Comparison of ENCODE assay signal across 18 cellular contexts in the genomic region with DNA sequence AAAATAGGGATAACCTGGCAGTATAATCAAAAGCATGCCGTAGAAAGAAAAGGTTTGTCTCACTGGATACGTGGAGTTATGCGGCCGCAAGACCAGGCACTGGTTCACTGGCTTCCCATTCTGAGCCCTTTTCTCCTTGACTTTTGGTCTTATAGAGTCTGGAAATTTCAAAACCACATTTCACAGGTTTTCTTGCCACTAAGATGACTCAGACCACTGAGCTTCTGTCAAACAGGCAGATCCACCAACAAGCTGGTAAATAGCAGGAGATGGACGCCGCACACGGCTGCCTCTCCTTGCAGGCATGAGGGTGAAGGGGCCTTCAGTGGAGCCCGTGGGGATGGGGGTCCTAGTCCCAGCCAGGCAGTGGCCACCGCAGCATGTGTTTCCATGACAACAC. TPM values are rescaled to one million over a fixed set of nuclear protein-coding genes. Genes with fewer than 3 reads are reported as not detected.
DNase-seq lines count a peak whose midpoint lies in the region; ATAC-seq, FAIRE-seq and TF ChIP-seq lines count a peak whose summit lies in the region.
"Had no signal": no experiment of that assay in that cellular context is flagged by ENCODE, and none has a peak within 500 bp of the region (broad histone marks: within the 10 kb centered on the region; RNA-seq: fewer than 3 reads in every experiment).

No MANE protein-coding gene starts in this region.

- no peak overlapping the region; the same call in 1 of the 2 replicates for H2AK5ac ChIP-seq in IMR-90 (ENCODE audit: low read depth, low read length)

- dilution Hi-C loops in IMR-90 (cut with HindIII; ENCODE audit: low sequenced_read_pairs, unreplicated experiment) = no loop called here

- H3K4me3 Mint-ChIP-seq in astrocyte (ENCODE audit: unreplicated experiment) = no peak overlapping the region
- H3K4me3 Mint-ChIP-seq: activated CD8-positive, alpha-beta T cell treated with anti-CD3 and anti-CD28 coated beads for 36 hours; type B pancreatic cell had no signal

- no peak for FAIRE-seq in astrocyte (lab: Jason Lieb, UNC)
- FAIRE-seq: GM12878, pancreas had no signal

- no peaks in the 10 kb centered on the region for H3K9me1 ChIP-seq in IMR-90 (ENCODE audit: insufficient read depth, low read length)

- no peak overlapping the region for H3K14ac ChIP-seq in IMR-90 (replicated peaks; ENCODE audit: low read depth, low read length)

- H2AK9ac ChIP-seq in IMR-90 (replicated peaks; ENCODE audit: low read depth, low read length, poor library complexity) = no peak overlapping the region

- no peak overlapping the region for H4K5ac ChIP-seq in IMR-90 (ENCODE audit: low read depth, low read length)

- no peak overlapping the region for H3K56ac ChIP-seq in IMR-90 (ENCODE audit: extremely low read depth, insufficient read depth, low read length)

- no peak overlapping the region for H3K4ac ChIP-seq in IMR-90 (ENCODE audit: low read depth, low read length)

- TF ChIP-seq CTCF in IMR-90 (conservative IDR thresholded peaks at IDR 0.05; ENCODE audit: low read depth, low read length) (no peak), astrocyte (IDR thresholded peaks at IDR 0.05; ENCODE audit: insufficient read depth, low read depth, low read length) (no peak)

- peak; percentile 56 for DNase-seq in ACHN
- peak; percentile 20 for DNase-seq in IMR-90
- peak; percentile 72 for DNase-seq in astrocyte (ENCODE audit: low read depth)
- DNase-seq in glomerular visceral epithelial cell (ENCODE audit: extremely low spot score) = peak; percentile 91
- no peak for DNase-seq in NOMO-1 treated with DMSO at 0.1 percent for 48 hours (lab: John Stamatoyannopoulos, UW; ENCODE audit: unreplicated experiment)
- DNase-seq in NCI-H524 (lab: John Stamatoyannopoulos, UW) = no peak
- DNase-seq in NCI-H510A (lab: John Stamatoyannopoulos, UW) = no peak
- DNase-seq: activated CD8-positive, alpha-beta T cell treated with anti-CD3 and anti-CD28 coated beads for 36 hours; erythroblast; NCI-H1092 treated with DMSO at 0.1 percent for 48 hours; pancreas had no signal

- no peaks in the 10 kb centered on the region for H3K27me3 Mint-ChIP-seq in astrocyte (ENCODE audit: low read depth, unreplicated experiment)
- H3K27me3 Mint-ChIP-seq: activated CD8-positive, alpha-beta T cell treated with anti-CD3 and anti-CD28 coated beads for 36 hours; type B pancreatic cell had no signal

- no peaks in the 10 kb centered on the region for H3K36me3 Mint-ChIP-seq in astrocyte (ENCODE audit: low read depth, unreplicated experiment)

- no peak overlapping the region for H4K91ac ChIP-seq in IMR-90 (ENCODE audit: insufficient read depth, low read depth, low read length)

- ATAC-seq in IMR-90 (ENCODE audit: low read depth) (no peak; the same call in 1 of the 2 replicates), HG03521 (IDR thresholded peaks at IDR 0.05; ENCODE audit: unreplicated experiment) (no peak)
- ATAC-seq: activated CD8-positive, alpha-beta T cell treated with anti-CD3 and anti-CD28 coated beads for 36 hours; GM12878; pancreas had no signal

- H3K79me1 ChIP-seq in IMR-90 (ENCODE audit: low read depth in 1 of 2, low read length in 2 of 2) = no peaks in the 10 kb centered on the region

- no peak overlapping the region for H4K8ac ChIP-seq in IMR-90 (ENCODE audit: low read depth in 2 of 2, low read length in 2 of 2)

- no TSS peak for BruUV-seq in IMR-90 (replicated peaks; lab: Mats Ljungman, UMichigan)

- CTCF ChIA-PET in IMR-90 (lab: Yijun Ruan, JAX) = no interaction called here

- H3K4me2 ChIP-seq in IMR-90 (ENCODE audit: low read depth, low read length) = no peak overlapping the region
- H3K4me2 ChIP-seq in astrocyte (ENCODE audit: low read length) = peak overlapping the region; percentile 42
- H3K4me2 ChIP-seq: hepatocyte had no signal

- H2AFZ ChIP-seq in IMR-90 (replicated peaks; ENCODE audit: low read length, poor library complexity) = peak overlapping the region; percentile 61
- H2AFZ ChIP-seq in astrocyte (ENCODE audit: low read depth, low read length) = no peak overlapping the region
- H2AFZ ChIP-seq: hepatocyte had no signal

- H3K9ac ChIP-seq in IMR-90 (ENCODE audit: low read depth, low read length) = no peak overlapping the region
- H3K9ac ChIP-seq in astrocyte (ENCODE audit: low read length) = no peak overlapping the region

- H4K20me1 ChIP-seq in IMR-90 (ENCODE audit: insufficient read depth, low read length) = no peaks in the 10 kb centered on the region
- no peaks in the 10 kb centered on the region for H4K20me1 ChIP-seq in astrocyte (ENCODE audit: insufficient read depth, low read length)

- H2BK20ac ChIP-seq in IMR-90 (ENCODE audit: low read depth, low read length) = no peak overlapping the region

- in situ Hi-C loops in ACHN (cut with HindIII; ENCODE audit: low pct_ligation_motif_present, low pct_unique_long_range_greater_than_20kb, low sequenced_read_pairs) (no loop called here), IMR-90 (cut with MboI; ENCODE audit: low sequenced_read_pairs) (no loop called here)

- intact Hi-C loops in IMR-90 (cut with micrococcal nuclease) = no loop called here

- H3K4me1 Mint-ChIP-seq in astrocyte (ENCODE audit: low read depth, unreplicated experiment) = peaks cover 4% of the 10 kb centered on the region

- H3K36me3 ChIP-seq in IMR-90 (ENCODE audit: control insufficient read depth, insufficient read depth, low read length) (no peaks in the 10 kb centered on the region), astrocyte (ENCODE audit: insufficient read depth, low read length) (no peaks in the 10 kb centered on the region)
- H3K36me3 ChIP-seq: pancreas had no signal

- H3K27me3 ChIP-seq in IMR-90 (ENCODE audit: control insufficient read depth, insufficient read depth, low read length) (no peaks in the 10 kb centered on the region), astrocyte (ENCODE audit: insufficient read depth, low read length) (no peaks in the 10 kb centered on the region)
- H3K27me3 ChIP-seq: hepatocyte, pancreas had no signal

- no peak overlapping the region for H3K18ac ChIP-seq in IMR-90 (ENCODE audit: low read depth, low read length)

- H2BK15ac ChIP-seq in IMR-90 (ENCODE audit: low read depth, low read length) = no peak overlapping the region

- H3K9me3 Mint-ChIP-seq in astrocyte (ENCODE audit: unreplicated experiment) = no peaks in the 10 kb centered on the region

- no peak for TF ChIP-seq POLR2A in IMR-90 (IDR thresholded peaks at IDR 0.05; ENCODE audit: low read depth, low read length)

- no peak overlapping the region for H2BK5ac ChIP-seq in IMR-90 (ENCODE audit: low read depth, low read length, poor library complexity, severe bottlenecking)

- H3K27ac ChIP-seq in IMR-90 (ENCODE audit: insufficient read depth, low read length) (no peak overlapping the region), astrocyte (ENCODE audit: low read depth, low read length) (no peak overlapping the region)
- H3K27ac ChIP-seq: coronary artery, hepatocyte, pancreas, skin epidermis, VCaP had no signal

- H3K23ac ChIP-seq in IMR-90 (ENCODE audit: low read depth, low read length) = no peak overlapping the region

- H3K4me1 ChIP-seq in IMR-90 (ENCODE audit: control insufficient read depth, insufficient read depth, low read length) (no peaks in the 10 kb centered on the region), astrocyte (ENCODE audit: insufficient read depth, low read length) (no peaks in the 10 kb centered on the region)
- H3K4me1 ChIP-seq: pancreas had no signal

- H3K9me3 ChIP-seq in IMR-90 (ENCODE audit: control insufficient read depth, insufficient read depth, low read length) = no peaks in the 10 kb centered on the region
- no peaks in the 10 kb centered on the region for H3K9me3 ChIP-seq in astrocyte (ENCODE audit: insufficient read depth, low read depth, low read length)
- H3K9me3 ChIP-seq: pancreas had no signal

- 100% methylated on average over 1 of the region's 9 CpGs; no CpG with 5 or more reads in 1 of the 2 experiments for WGBS in IMR-90 (ENCODE audit: extremely low coverage in 2 of 2, insufficient read length in 1 of 2), 2 experiments

- POLR2A ChIA-PET in IMR-90 (lab: Charles Lee; ENCODE audit: unreplicated experiment) = no interaction called here

- no peak overlapping the region for H2BK120ac ChIP-seq in IMR-90 (ENCODE audit: low read depth, low read length)

- TF ChIP-seq RAD21 in IMR-90 (IDR thresholded peaks at IDR 0.05; ENCODE audit: low read length) = no peak

- no peak overlapping the region for H3K27ac Mint-ChIP-seq in astrocyte (ENCODE audit: unreplicated experiment)
- H3K27ac Mint-ChIP-seq: activated CD8-positive, alpha-beta T cell treated with anti-CD3 and anti-CD28 coated beads for 36 hours; type B pancreatic cell had no signal

- no peaks in the 10 kb centered on the region for H3K79me2 ChIP-seq in astrocyte (ENCODE audit: insufficient read depth, low read length)
- H3K79me2 ChIP-seq: hepatocyte had no signal

- H3K4me3 ChIP-seq in IMR-90 (ENCODE audit: insufficient read depth, low read depth, low read length) = no peak overlapping the region
- no peak overlapping the region for H3K4me3 ChIP-seq in astrocyte (ENCODE audit: insufficient read depth, low read depth, low read length)
- H3K4me3 ChIP-seq: coronary artery, GM12878, hepatocyte, pancreas, skin epidermis had no signal

TF ChIP-seq in IMR-90, 13 proteins besides CTCF, POLR2A, EP300 and RAD21 (continues in another document):
- no peak for TF ChIP-seq RCOR1 (IDR thresholded peaks at IDR 0.05; ENCODE audit: insufficient replicate concordance, low read length)
- no peak for TF ChIP-seq NFE2L2 (IDR thresholded peaks at IDR 0.05; ENCODE audit: low read depth, low read length)
- TF ChIP-seq FOS (IDR thresholded peaks at IDR 0.05; ENCODE audit: low read depth, low read length) = no peak
- no peak for TF ChIP-seq SMC3 (IDR thresholded peaks at IDR 0.05; ENCODE audit: low read depth, low read length)
- TF ChIP-seq BHLHE40 (IDR thresholded peaks at IDR 0.05; ENCODE audit: low read depth, low read length) = no peak
- TF ChIP-seq MAFK (IDR thresholded peaks at IDR 0.05; ENCODE audit: low read depth, low read length) = no peak
- TF ChIP-seq, protein P1, sequence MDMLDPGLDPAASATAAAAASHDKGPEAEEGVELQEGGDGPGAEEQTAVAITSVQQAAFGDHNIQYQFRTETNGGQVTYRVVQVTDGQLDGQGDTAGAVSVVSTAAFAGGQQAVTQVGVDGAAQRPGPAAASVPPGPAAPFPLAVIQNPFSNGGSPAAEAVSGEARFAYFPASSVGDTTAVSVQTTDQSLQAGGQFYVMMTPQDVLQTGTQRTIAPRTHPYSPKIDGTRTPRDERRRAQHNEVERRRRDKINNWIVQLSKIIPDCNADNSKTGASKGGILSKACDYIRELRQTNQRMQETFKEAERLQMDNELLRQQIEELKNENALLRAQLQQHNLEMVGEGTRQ (IDR thresholded peaks at IDR 0.05; ENCODE audit: low read depth, low read length) = no peak
- TF ChIP-seq MAZ (IDR thresholded peaks at IDR 0.05; ENCODE audit: borderline replicate concordance, low read depth, low read length) = no peak
- no peak for TF ChIP-seq RFX5 (IDR thresholded peaks at IDR 0.05; ENCODE audit: low read depth, low read length)
- TF ChIP-seq CEBPB (IDR thresholded peaks at IDR 0.05; ENCODE audit: low read depth, low read length) = no peak

RNA-seq across cellular contexts. Expression of gene KLF6, which starts 55.6 kb away (rescaled TPM):
- total RNA-seq in IMR-90 (2012; rRNA removed) = 69.0 and 98.6 TPM in 2 replicates
- 123 and 175 TPM in 2 replicates for polyA plus RNA-seq in IMR-90 (2012; rRNA removed)
- polyA plus RNA-seq in IMR-90 (2012; cell fraction: cytosol; rRNA removed) = 70.4 and 114 TPM in 2 replicates
- 720 and 827 TPM in 2 replicates for polyA plus RNA-seq in IMR-90 (2012; cell fraction: nucleus; rRNA removed; ENCODE audit: low replicate concordance)
- 250 and 319 TPM in 2 replicates for total RNA-seq in astrocyte

Comparison
In these comparisons a context has a peak if more than half of its experiments do, and no peak if none do; other contexts are left out.
1. DNase-seq: peak in ACHN (single experiment), IMR-90 (single experiment), astrocyte (single experiment) and glomerular visceral epithelial cell (single experiment); none in NOMO-1 treated with DMSO at 0.1 percent for 48 hours (single experiment), NCI-H524 (0 of 2) and NCI-H510A (single experiment).